ENCODE assay signal across 17 cellular contexts in the genomic region with DNA sequence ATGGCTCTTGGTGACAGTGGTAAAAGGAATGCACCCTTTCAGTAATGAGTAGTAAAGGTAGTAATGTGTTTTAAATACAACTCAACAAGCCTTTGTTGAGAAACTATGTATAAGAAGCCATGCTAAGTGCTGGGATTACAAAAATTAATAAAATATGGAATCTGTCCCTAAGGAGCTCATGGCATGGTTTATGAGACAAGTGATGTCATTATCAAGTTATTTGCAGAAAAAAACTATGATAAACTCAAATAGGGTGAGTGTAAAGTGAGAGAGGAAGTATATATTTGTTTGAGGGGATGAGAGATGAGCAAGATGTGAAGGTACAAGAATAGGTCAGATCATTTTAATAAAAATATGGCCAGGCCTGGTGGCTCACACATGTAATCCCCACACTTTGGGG.
A peak's percentile ranks its signal among the peaks of the same experiment; 100 is the strongest.
DNase-seq lines count a peak whose midpoint lies in the region; ATAC-seq and TF ChIP-seq lines count a peak whose summit lies in the region.
"Had no signal": no experiment of that assay in that cellular context is flagged by ENCODE, and none has a peak within 500 bp of the region (broad histone marks: within the 10 kb centered on the region; RNA-seq: fewer than 3 reads in every experiment).

No MANE protein-coding gene starts in this region.

- H3K9me3 ChIP-seq in SK-N-SH (no peaks in the 10 kb centered on the region), GM23248 (ENCODE audit: low read depth) (no peaks in the 10 kb centered on the region)
- H3K9me3 ChIP-seq: A549, BLaER1 had no signal

- H3K4me3 ChIP-seq in SK-N-SH (ENCODE audit: low read depth in 2 of 2, low read length in 1 of 2) (no peak overlapping the region), GM23248 (no peak overlapping the region)
- H3K4me3 ChIP-seq: A549, BLaER1, K562 had no signal

- no peak for DNase-seq in SK-N-SH
- peak; percentile 23 for DNase-seq in GM23248
- peak; percentile 12 for DNase-seq in hepatic stellate cell (ENCODE audit: low spot score)
- DNase-seq in LoVo (ENCODE audit: low spot score): no peak
- DNase-seq: CD4-positive, alpha-beta memory T cell; DMS153; DMS79; GOT3; H7 had no signal

- peaks cover 22% of the 10 kb centered on the region for H3F3A ChIP-seq in SK-N-SH (replicated peaks; ENCODE audit: insufficient read depth)
- H3F3A ChIP-seq in GM23248 (ENCODE audit: insufficient read depth): no peaks in the 10 kb centered on the region

- H3K9me2 ChIP-seq in SK-N-SH: no peaks in the 10 kb centered on the region
- no peaks in the 10 kb centered on the region for H3K9me2 ChIP-seq in GM23248 (ENCODE audit: insufficient read depth)

- TF ChIP-seq CTCF in SK-N-SH (IDR thresholded peaks at IDR 0.05): no peak

- H3K9ac ChIP-seq in SK-N-SH (no peak overlapping the region), GM23248 (no peak overlapping the region)
- H3K9ac ChIP-seq: BLaER1 had no signal

- ATAC-seq in SK-N-SH treated with all-trans-retinoic acid at 6 μM for 48 hours (no peak), HG02798 (IDR thresholded peaks at IDR 0.05; ENCODE audit: poor library complexity, unreplicated experiment) (no peak), HG03095 (IDR thresholded peaks at IDR 0.05; ENCODE audit: unreplicated experiment) (no peak)
- ATAC-seq: A549, K562 had no signal

- H3K27ac ChIP-seq in SK-N-SH (ENCODE audit: low read depth in 2 of 2, low read length in 1 of 2) (peak overlapping the region in 1 of 2 experiments; percentile 13; a peak in 1 of 4 replicates), GM23248 (no peak overlapping the region)
- H3K27ac ChIP-seq: 22Rv1, A549, BLaER1, HL-60 had no signal

- in situ Hi-C loops in GM23248 (cut with MboI): no loop called here

- H3K27me3 ChIP-seq in SK-N-SH (ENCODE audit: insufficient read depth) (no peaks in the 10 kb centered on the region), GM23248 (replicated peaks; ENCODE audit: insufficient read depth) (no peaks in the 10 kb centered on the region)
- H3K27me3 ChIP-seq: BLaER1 had no signal

- no peak for TF ChIP-seq EP300 in SK-N-SH (IDR thresholded peaks at IDR 0.05; ENCODE audit: borderline replicate concordance in 1 of 2, low read depth in 1 of 2, low read length in 1 of 2)

- H3K79me2 ChIP-seq in SK-N-SH (ENCODE audit: insufficient read depth): peaks cover 8% of the 10 kb centered on the region
- no peaks in the 10 kb centered on the region for H3K79me2 ChIP-seq in GM23248 (ENCODE audit: insufficient read depth)

- no peaks in the 10 kb centered on the region for H4K20me1 ChIP-seq in SK-N-SH (ENCODE audit: insufficient read depth)
- H4K20me1 ChIP-seq in GM23248 (ENCODE audit: insufficient read depth): no peaks in the 10 kb centered on the region
- H4K20me1 ChIP-seq: BLaER1 had no signal

- H2AFZ ChIP-seq in SK-N-SH (ENCODE audit: low read depth): no peak overlapping the region
- no peak overlapping the region for H2AFZ ChIP-seq in GM23248

- POLR2A ChIA-PET in SK-N-SH (lab: Yijun Ruan, JAX): no interaction called here

- H3K36me3 ChIP-seq in SK-N-SH (replicated peaks in 1 of 2; ENCODE audit: control insufficient read depth in 1 of 2, insufficient read depth in 2 of 2, low read length in 1 of 2) (peaks cover 14 to 48% of the 10 kb centered on the region in 2 experiments), GM23248 (ENCODE audit: low read depth) (no peaks in the 10 kb centered on the region)

- no peak for TF ChIP-seq RAD21 in SK-N-SH (IDR thresholded peaks at IDR 0.05; ENCODE audit: low read length)

- H3K4me1 ChIP-seq in SK-N-SH (ENCODE audit: control insufficient read depth in 1 of 2, insufficient read depth in 2 of 2, low read depth in 1 of 2, low read length in 1 of 2) (0 out of 4 replicates have a peak, but pooled peaks cover 0 to 8% of the 10 kb centered on the region in 2 experiments), GM23248 (ENCODE audit: insufficient read depth) (peaks cover 5% of the 10 kb centered on the region; the same call in 1 of the 2 replicates)
- H3K4me1 ChIP-seq: A549, BLaER1 had no signal

- CTCF ChIA-PET in SK-N-SH (lab: Yijun Ruan, JAX): no interaction called here

- no peak overlapping the region for H3K4me2 ChIP-seq in SK-N-SH
- H3K4me2 ChIP-seq in GM23248 (ENCODE audit: unreplicated experiment): no peak overlapping the region
- H3K4me2 ChIP-seq: A549, BLaER1 had no signal

TF ChIP-seq in SK-N-SH, 30 proteins besides CTCF, POLR2A, EP300 and RAD21:
- no peak for TF ChIP-seq TAF1 (IDR thresholded peaks at IDR 0.05; ENCODE audit: borderline replicate concordance, low read depth, low read length)
- TF ChIP-seq FOSL2 (IDR thresholded peaks at IDR 0.05; ENCODE audit: borderline replicate concordance, low read depth): peak; percentile 3; the same call in 1 of the 2 replicates

TF ChIP-seq in SK-N-SH treated with all-trans-retinoic acid at 6 μM for 48 hours, 23 proteins besides CTCF, POLR2A, EP300 and RAD21:
- TF ChIP-seq, protein P1, sequence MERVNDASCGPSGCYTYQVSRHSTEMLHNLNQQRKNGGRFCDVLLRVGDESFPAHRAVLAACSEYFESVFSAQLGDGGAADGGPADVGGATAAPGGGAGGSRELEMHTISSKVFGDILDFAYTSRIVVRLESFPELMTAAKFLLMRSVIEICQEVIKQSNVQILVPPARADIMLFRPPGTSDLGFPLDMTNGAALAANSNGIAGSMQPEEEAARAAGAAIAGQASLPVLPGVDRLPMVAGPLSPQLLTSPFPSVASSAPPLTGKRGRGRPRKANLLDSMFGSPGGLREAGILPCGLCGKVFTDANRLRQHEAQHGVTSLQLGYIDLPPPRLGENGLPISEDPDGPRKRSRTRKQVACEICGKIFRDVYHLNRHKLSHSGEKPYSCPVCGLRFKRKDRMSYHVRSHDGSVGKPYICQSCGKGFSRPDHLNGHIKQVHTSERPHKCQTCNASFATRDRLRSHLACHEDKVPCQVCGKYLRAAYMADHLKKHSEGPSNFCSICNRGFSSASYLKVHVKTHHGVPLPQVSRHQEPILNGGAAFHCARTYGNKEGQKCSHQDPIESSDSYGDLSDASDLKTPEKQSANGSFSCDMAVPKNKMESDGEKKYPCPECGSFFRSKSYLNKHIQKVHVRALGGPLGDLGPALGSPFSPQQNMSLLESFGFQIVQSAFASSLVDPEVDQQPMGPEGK (CRISPR knock-in tag; IDR thresholded peaks at IDR 0.05; ENCODE audit: borderline replicate concordance): no peak
- no peak for TF ChIP-seq PPARA (CRISPR knock-in tag; IDR thresholded peaks at IDR 0.05; ENCODE audit: borderline replicate concordance)
- TF ChIP-seq, protein P2, sequence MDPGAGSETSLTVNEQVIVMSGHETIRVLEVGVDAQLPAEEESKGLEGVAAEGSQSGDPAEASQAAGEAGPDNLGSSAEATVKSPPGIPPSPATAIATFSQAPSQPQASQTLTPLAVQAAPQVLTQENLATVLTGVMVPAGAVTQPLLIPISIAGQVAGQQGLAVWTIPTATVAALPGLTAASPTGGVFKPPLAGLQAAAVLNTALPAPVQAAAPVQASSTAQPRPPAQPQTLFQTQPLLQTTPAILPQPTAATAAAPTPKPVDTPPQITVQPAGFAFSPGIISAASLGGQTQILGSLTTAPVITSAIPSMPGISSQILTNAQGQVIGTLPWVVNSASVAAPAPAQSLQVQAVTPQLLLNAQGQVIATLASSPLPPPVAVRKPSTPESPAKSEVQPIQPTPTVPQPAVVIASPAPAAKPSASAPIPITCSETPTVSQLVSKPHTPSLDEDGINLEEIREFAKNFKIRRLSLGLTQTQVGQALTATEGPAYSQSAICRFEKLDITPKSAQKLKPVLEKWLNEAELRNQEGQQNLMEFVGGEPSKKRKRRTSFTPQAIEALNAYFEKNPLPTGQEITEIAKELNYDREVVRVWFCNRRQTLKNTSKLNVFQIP (CRISPR knock-in tag; IDR thresholded peaks at IDR 0.05; ENCODE audit: borderline replicate concordance, low read depth): no peak
- no peak for TF ChIP-seq SNAI2 (CRISPR knock-in tag; IDR thresholded peaks at IDR 0.05)
- TF ChIP-seq, protein P3, sequence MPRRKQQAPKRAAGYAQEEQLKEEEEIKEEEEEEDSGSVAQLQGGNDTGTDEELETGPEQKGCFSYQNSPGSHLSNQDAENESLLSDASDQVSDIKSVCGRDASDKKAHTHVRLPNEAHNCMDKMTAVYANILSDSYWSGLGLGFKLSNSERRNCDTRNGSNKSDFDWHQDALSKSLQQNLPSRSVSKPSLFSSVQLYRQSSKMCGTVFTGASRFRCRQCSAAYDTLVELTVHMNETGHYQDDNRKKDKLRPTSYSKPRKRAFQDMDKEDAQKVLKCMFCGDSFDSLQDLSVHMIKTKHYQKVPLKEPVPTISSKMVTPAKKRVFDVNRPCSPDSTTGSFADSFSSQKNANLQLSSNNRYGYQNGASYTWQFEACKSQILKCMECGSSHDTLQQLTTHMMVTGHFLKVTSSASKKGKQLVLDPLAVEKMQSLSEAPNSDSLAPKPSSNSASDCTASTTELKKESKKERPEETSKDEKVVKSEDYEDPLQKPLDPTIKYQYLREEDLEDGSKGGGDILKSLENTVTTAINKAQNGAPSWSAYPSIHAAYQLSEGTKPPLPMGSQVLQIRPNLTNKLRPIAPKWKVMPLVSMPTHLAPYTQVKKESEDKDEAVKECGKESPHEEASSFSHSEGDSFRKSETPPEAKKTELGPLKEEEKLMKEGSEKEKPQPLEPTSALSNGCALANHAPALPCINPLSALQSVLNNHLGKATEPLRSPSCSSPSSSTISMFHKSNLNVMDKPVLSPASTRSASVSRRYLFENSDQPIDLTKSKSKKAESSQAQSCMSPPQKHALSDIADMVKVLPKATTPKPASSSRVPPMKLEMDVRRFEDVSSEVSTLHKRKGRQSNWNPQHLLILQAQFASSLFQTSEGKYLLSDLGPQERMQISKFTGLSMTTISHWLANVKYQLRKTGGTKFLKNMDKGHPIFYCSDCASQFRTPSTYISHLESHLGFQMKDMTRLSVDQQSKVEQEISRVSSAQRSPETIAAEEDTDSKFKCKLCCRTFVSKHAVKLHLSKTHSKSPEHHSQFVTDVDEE (CRISPR knock-in tag; IDR thresholded peaks at IDR 0.05): no peak
- TF ChIP-seq, protein P4, sequence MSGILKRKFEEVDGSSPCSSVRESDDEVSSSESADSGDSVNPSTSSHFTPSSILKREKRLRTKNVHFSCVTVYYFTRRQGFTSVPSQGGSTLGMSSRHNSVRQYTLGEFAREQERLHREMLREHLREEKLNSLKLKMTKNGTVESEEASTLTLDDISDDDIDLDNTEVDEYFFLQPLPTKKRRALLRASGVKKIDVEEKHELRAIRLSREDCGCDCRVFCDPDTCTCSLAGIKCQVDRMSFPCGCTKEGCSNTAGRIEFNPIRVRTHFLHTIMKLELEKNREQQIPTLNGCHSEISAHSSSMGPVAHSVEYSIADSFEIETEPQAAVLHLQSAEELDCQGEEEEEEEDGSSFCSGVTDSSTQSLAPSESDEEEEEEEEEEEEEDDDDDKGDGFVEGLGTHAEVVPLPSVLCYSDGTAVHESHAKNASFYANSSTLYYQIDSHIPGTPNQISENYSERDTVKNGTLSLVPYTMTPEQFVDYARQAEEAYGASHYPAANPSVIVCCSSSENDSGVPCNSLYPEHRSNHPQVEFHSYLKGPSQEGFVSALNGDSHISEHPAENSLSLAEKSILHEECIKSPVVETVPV (CRISPR knock-in tag; IDR thresholded peaks at IDR 0.05): no peak
- TF ChIP-seq ARNTL (CRISPR knock-in tag; IDR thresholded peaks at IDR 0.05; ENCODE audit: borderline replicate concordance, low read depth): no peak
- TF ChIP-seq ZC3H10 (CRISPR knock-in tag; IDR thresholded peaks at IDR 0.05): no peak

Comparison
In these comparisons a context has a peak if more than half of its experiments do, and no peak if none do; other contexts are left out.
1. DNase-seq: peak in GM23248 (single experiment) and hepatic stellate cell (single experiment); none in SK-N-SH (single experiment) and LoVo (single experiment).